Comparison of ENCODE assay signal across 19 cellular contexts in genomic region chr5:150014456-150014855, GRCh38. TPM values are rescaled to one million over a fixed set of nuclear protein-coding genes. Genes with fewer than 3 reads are reported as not detected.
DNase-seq lines count a peak whose midpoint lies in the region; ATAC-seq and FAIRE-seq lines count a peak whose summit lies in the region.
"Had no signal": no experiment of that assay in that cellular context is flagged by ENCODE, and none has a peak within 500 bp of the region (broad histone marks: within the 10 kb centered on the region; RNA-seq: fewer than 3 reads in every experiment).

No MANE protein-coding gene starts in this region.

- FAIRE-seq in HTR-8/SVneo (lab: Jason Lieb, UNC), result peak; percentile 69
- FAIRE-seq: A204.1, D721Med had no signal

- ATAC-seq in activated naive CD8-positive, alpha-beta T cell treated with anti-CD3 and anti-CD28 coated beads, Interleukin-2, amount 50 U/mL, for 24 hours, result peak; percentile 28
- peak; percentile 76 for ATAC-seq in stimulated activated effector memory CD8-positive, alpha-beta T cell treated with anti-CD3 and anti-CD28 coated beads, Interleukin-12 subunit alpha, Interleukin-12 subunit beta, amount 100 ng/mL, for 72 hours
- ATAC-seq: HCT116 had no signal

- peaks cover 30% of the 10 kb centered on the region for H3K4me1 Mint-ChIP-seq in activated T-cell treated with anti-CD3 and anti-CD28 coated beads, Interleukin-2, amount 50 U/mL, for 24 hours (ENCODE audit: low read depth)
- peaks cover 5% of the 10 kb centered on the region for H3K4me1 Mint-ChIP-seq in activated naive CD8-positive, alpha-beta T cell treated with anti-CD3 and anti-CD28 coated beads, Interleukin-2, amount 50 U/mL, for 24 hours
- H3K4me1 Mint-ChIP-seq in activated naive CD8-positive, alpha-beta T cell treated with anti-CD3 and anti-CD28 coated beads for 36 hours, result peaks cover 8% of the 10 kb centered on the region
- H3K4me1 Mint-ChIP-seq in stimulated activated effector memory CD8-positive, alpha-beta T cell treated with anti-CD3 and anti-CD28 coated beads, Interleukin-12 subunit alpha, Interleukin-12 subunit beta, amount 100 ng/mL, for 72 hours, result peaks cover 8% of the 10 kb centered on the region
- peaks cover 6 to 8% of the 10 kb centered on the region in 2 donors for H3K4me1 Mint-ChIP-seq in immature natural killer cell

- no peak overlapping the region for H3K4me3 Mint-ChIP-seq in activated T-cell treated with anti-CD3 and anti-CD28 coated beads, Interleukin-2, amount 50 U/mL, for 24 hours
- H3K4me3 Mint-ChIP-seq in activated naive CD8-positive, alpha-beta T cell treated with anti-CD3 and anti-CD28 coated beads, Interleukin-2, amount 50 U/mL, for 24 hours, result no peak overlapping the region
- H3K4me3 Mint-ChIP-seq in activated naive CD8-positive, alpha-beta T cell treated with anti-CD3 and anti-CD28 coated beads for 36 hours, result no peak overlapping the region
- H3K4me3 Mint-ChIP-seq in stimulated activated effector memory CD8-positive, alpha-beta T cell treated with anti-CD3 and anti-CD28 coated beads, Interleukin-12 subunit alpha, Interleukin-12 subunit beta, amount 100 ng/mL, for 72 hours, result no peak overlapping the region
- no peak overlapping the region for H3K4me3 Mint-ChIP-seq in immature natural killer cell
- H3K4me3 Mint-ChIP-seq: CD4-positive, alpha-beta T cell; HFFc6 had no signal

- peaks cover 100% of the 10 kb centered on the region for H3K36me3 Mint-ChIP-seq in activated T-cell treated with anti-CD3 and anti-CD28 coated beads, Interleukin-2, amount 50 U/mL, for 24 hours (ENCODE audit: low read depth)
- peaks cover 82% of the 10 kb centered on the region for H3K36me3 Mint-ChIP-seq in activated naive CD8-positive, alpha-beta T cell treated with anti-CD3 and anti-CD28 coated beads, Interleukin-2, amount 50 U/mL, for 24 hours (ENCODE audit: low read depth)
- H3K36me3 Mint-ChIP-seq in activated naive CD8-positive, alpha-beta T cell treated with anti-CD3 and anti-CD28 coated beads for 36 hours, result peaks cover 59% of the 10 kb centered on the region
- peaks cover 96% of the 10 kb centered on the region for H3K36me3 Mint-ChIP-seq in stimulated activated effector memory CD8-positive, alpha-beta T cell treated with anti-CD3 and anti-CD28 coated beads, Interleukin-12 subunit alpha, Interleukin-12 subunit beta, amount 100 ng/mL, for 72 hours
- H3K36me3 Mint-ChIP-seq in immature natural killer cell, result peaks cover 56 to 83% (median 69%) of the 10 kb centered on the region in 3 donors

- H3K27ac Mint-ChIP-seq in activated T-cell treated with anti-CD3 and anti-CD28 coated beads, Interleukin-2, amount 50 U/mL, for 24 hours, result peak overlapping the region; percentile 22
- no peak overlapping the region for H3K27ac Mint-ChIP-seq in activated naive CD8-positive, alpha-beta T cell treated with anti-CD3 and anti-CD28 coated beads, Interleukin-2, amount 50 U/mL, for 24 hours
- H3K27ac Mint-ChIP-seq in activated naive CD8-positive, alpha-beta T cell treated with anti-CD3 and anti-CD28 coated beads for 36 hours, result no peak overlapping the region
- H3K27ac Mint-ChIP-seq in stimulated activated effector memory CD8-positive, alpha-beta T cell treated with anti-CD3 and anti-CD28 coated beads, Interleukin-12 subunit alpha, Interleukin-12 subunit beta, amount 100 ng/mL, for 72 hours, result no peak overlapping the region
- no peak overlapping the region for H3K27ac Mint-ChIP-seq in immature natural killer cell
- H3K27ac Mint-ChIP-seq: CD4-positive, alpha-beta T cell; HFFc6 had no signal

- H3K9me3 Mint-ChIP-seq in activated T-cell treated with anti-CD3 and anti-CD28 coated beads, Interleukin-2, amount 50 U/mL, for 24 hours, result peaks cover 5% of the 10 kb centered on the region
- peaks cover 6% of the 10 kb centered on the region for H3K9me3 Mint-ChIP-seq in activated naive CD8-positive, alpha-beta T cell treated with anti-CD3 and anti-CD28 coated beads, Interleukin-2, amount 50 U/mL, for 24 hours
- peaks cover 2% of the 10 kb centered on the region for H3K9me3 Mint-ChIP-seq in activated naive CD8-positive, alpha-beta T cell treated with anti-CD3 and anti-CD28 coated beads for 36 hours
- H3K9me3 Mint-ChIP-seq in stimulated activated effector memory CD8-positive, alpha-beta T cell treated with anti-CD3 and anti-CD28 coated beads, Interleukin-12 subunit alpha, Interleukin-12 subunit beta, amount 100 ng/mL, for 72 hours, result no peaks in the 10 kb centered on the region
- peaks cover 0 to 8% (median 0%) of the 10 kb centered on the region in 6 donors for H3K9me3 Mint-ChIP-seq in immature natural killer cell
- H3K9me3 Mint-ChIP-seq: CD4-positive, alpha-beta T cell had no signal

- no peaks in the 10 kb centered on the region for H3K27me3 Mint-ChIP-seq in activated T-cell treated with anti-CD3 and anti-CD28 coated beads, Interleukin-2, amount 50 U/mL, for 24 hours
- no peaks in the 10 kb centered on the region for H3K27me3 Mint-ChIP-seq in activated naive CD8-positive, alpha-beta T cell treated with anti-CD3 and anti-CD28 coated beads, Interleukin-2, amount 50 U/mL, for 24 hours
- no peaks in the 10 kb centered on the region for H3K27me3 Mint-ChIP-seq in activated naive CD8-positive, alpha-beta T cell treated with anti-CD3 and anti-CD28 coated beads for 36 hours
- H3K27me3 Mint-ChIP-seq in immature natural killer cell (ENCODE audit: low read depth in 3 of 3), result peaks cover 0 to 3% (median 2%) of the 10 kb centered on the region in 3 donors
- H3K27me3 Mint-ChIP-seq: CD4-positive, alpha-beta T cell had no signal

- DNase-seq in activated T-cell treated with anti-CD3 and anti-CD28 coated beads, Interleukin-2, amount 50 U/mL, for 24 hours, result no peak
- no peak for DNase-seq in activated T-cell treated with anti-CD3 and anti-CD28 coated beads, Interleukin-2, amount 50 U/mL, for 48 hours
- no peak for DNase-seq in activated naive CD8-positive, alpha-beta T cell treated with anti-CD3 and anti-CD28 coated beads, Interleukin-2, amount 50 U/mL, for 24 hours
- DNase-seq in activated naive CD8-positive, alpha-beta T cell treated with anti-CD3 and anti-CD28 coated beads for 36 hours, result no peak
- DNase-seq in HTR-8/SVneo (ENCODE audit: insufficient read length, low spot score), result no peak
- no peak for DNase-seq in stimulated activated effector memory CD8-positive, alpha-beta T cell treated with anti-CD3 and anti-CD28 coated beads, Interleukin-12 subunit alpha, Interleukin-12 subunit beta, amount 100 ng/mL, for 72 hours (ENCODE audit: low spot score in 2 of 2)
- no peak for DNase-seq in immature natural killer cell
- DNase-seq: AML-193; Caco-2; CD4-positive, alpha-beta T cell; DMS153; DMS79; GDM1; GOT3; H7; HFFc6 had no signal

RNA-seq across cellular contexts. Expression of gene HMGXB3, which starts 13.9 kb away (rescaled TPM):
- 10 to 100 TPM; 36.7 to 38.3 TPM for total RNA-seq in activated naive CD8-positive, alpha-beta T cell treated with anti-CD3 and anti-CD28 coated beads for 36 hours
- 10 to 100 TPM in 2 of 3 donors, 1 to 10 TPM in 1; 5.2 to 16.2 (median 12.7) TPM for polyA plus RNA-seq in immature natural killer cell

RNA-seq across cellular contexts. Expression of gene TIGD6, which starts 14.0 kb away (rescaled TPM):
- total RNA-seq in activated naive CD8-positive, alpha-beta T cell treated with anti-CD3 and anti-CD28 coated beads for 36 hours, result 1 to 10 TPM; 1.7 to 1.9 TPM
- polyA plus RNA-seq in immature natural killer cell, result 1 to 10 TPM in 2 of 3 donors, under 1 TPM in 1; 0.48 to 2.0 (median 1.1) TPM

RNA-seq across cellular contexts. Expression of gene SLC26A2, which starts 53.9 kb away (rescaled TPM):
- total RNA-seq in activated naive CD8-positive, alpha-beta T cell treated with anti-CD3 and anti-CD28 coated beads for 36 hours, result 1 to 10 TPM; 6.6 TPM
- polyA plus RNA-seq in immature natural killer cell, result 1 to 10 TPM; 2.4 to 3.6 (median 2.4) TPM
